11 cellular contexts compared by ENCODE assay signal in genomic region chr5:143064661-143065060, GRCh38.
DNase-seq lines count a peak whose midpoint lies in the region; ATAC-seq and TF ChIP-seq lines count a peak whose summit lies in the region.
"Had no signal": no experiment of that assay in that cellular context is flagged by ENCODE, and none has a peak within 500 bp of the region (broad histone marks: within the 10 kb centered on the region; RNA-seq: fewer than 3 reads in every experiment).

No MANE protein-coding gene starts in this region.

- no peaks in the 10 kb centered on the region for H3K9me3 Mint-ChIP-seq in nephron

- no peaks in the 10 kb centered on the region for H3K27me3 ChIP-seq in heart right ventricle
- no peaks in the 10 kb centered on the region for H3K27me3 ChIP-seq in dorsolateral prefrontal cortex
- no peaks in the 10 kb centered on the region for H3K27me3 ChIP-seq in vagina

- H3K4me1 ChIP-seq in heart right ventricle (peaks cover 9 to 78% (median 67%) of the 10 kb centered on the region in 9 donors), vagina (peaks cover 66% of the 10 kb centered on the region)

- H3K27ac ChIP-seq in heart right ventricle (peak overlapping the region; percentile 38 to 85 (median 76)), dorsolateral prefrontal cortex (peak overlapping the region in 58 of 59 donors; percentile 4 to 89 (median 73)), vagina (peak overlapping the region; percentile 61)

- H3K4me1 Mint-ChIP-seq in nephron = peaks cover 91% of the 10 kb centered on the region

- WGBS in heart right ventricle, 2 donors = 36 to 39% methylated on average over 2 of the region's 2 CpGs

- no peaks in the 10 kb centered on the region for H3K27me3 Mint-ChIP-seq in nephron (ENCODE audit: low read depth)
- H3K27me3 Mint-ChIP-seq: activated naive CD8-positive, alpha-beta T cell had no signal

- H3K4me3 Mint-ChIP-seq in nephron = peak overlapping the region in 1 of 3 experiments; percentile 32
- H3K4me3 Mint-ChIP-seq: activated naive CD8-positive, alpha-beta T cell had no signal

- H3K36me3 ChIP-seq in heart right ventricle = peaks cover 0 to 30% (median 3%) of the 10 kb centered on the region in 9 donors
- H3K36me3 ChIP-seq in vagina = no peaks in the 10 kb centered on the region

- intact Hi-C loops in heart right ventricle (cut with DNase I) (loop anchor here in 2 of 10 donors (5.0 to 10.0 kb wide), 4 partner anchors 57 to 140 kb away; no protein-coding TSS in a partner anchor), Right ventricle myocardium superior (cut with DNase I) (no loop called here), dorsolateral prefrontal cortex (cut with DNase I) (loop anchor here in 1 of 2 donors (5.0 kb wide), 1 partner anchor 338 kb away; the partner anchor contains the start of gene NR3C1), vagina (cut with DNase I) (loop anchor here (5.0 to 10.0 kb wide), 3 partner anchors 60 to 338 kb away; partner anchors contain the start of gene NR3C1)

- H3K4me3 ChIP-seq in heart right ventricle (peak overlapping the region in 3 of 10 donors; percentile 0 to 19 (median 14)), dorsolateral prefrontal cortex (peak overlapping the region in 2 of 59 donors; percentile 8), vagina (no peak overlapping the region)

- no peaks in the 10 kb centered on the region for H3K9me3 ChIP-seq in heart right ventricle
- H3K9me3 ChIP-seq in vagina = no peaks in the 10 kb centered on the region

- TF ChIP-seq POLR2A in vagina (IDR thresholded peaks at IDR 0.05) = no peak

- no peak for TF ChIP-seq CTCF in heart right ventricle (IDR thresholded peaks at IDR 0.05)
- TF ChIP-seq CTCF in dorsolateral prefrontal cortex (IDR thresholded peaks at IDR 0.05 in 54 of 56, conservative IDR thresholded peaks at IDR 0.05 in 2 of 56; ENCODE audit: low read depth in 1 of 56, partially characterized antibody in 56 of 56) = no peak
- no peak for TF ChIP-seq CTCF in nephron (IDR thresholded peaks at IDR 0.05; ENCODE audit: unreplicated experiment in 3 of 3)
- TF ChIP-seq CTCF in vagina (IDR thresholded peaks at IDR 0.05) = no peak

- ATAC-seq in heart right ventricle = peak in 1 of 8 donors; percentile 19
- ATAC-seq in Right ventricle myocardium superior (ENCODE audit: poor library complexity) = no peak
- ATAC-seq in HG03460 (IDR thresholded peaks at IDR 0.05; ENCODE audit: unreplicated experiment) = no peak

- H3K27ac Mint-ChIP-seq in nephron = peak overlapping the region; percentile 77 to 89 (median 87)
- H3K27ac Mint-ChIP-seq: activated naive CD8-positive, alpha-beta T cell had no signal

- DNase-seq in heart right ventricle (no peak), Right ventricle myocardium superior (no peak), dorsolateral prefrontal cortex (no peak), vagina (ENCODE audit: extremely low spot score in 2 of 2) (no peak), activated gamma-delta T cell (lab: John Stamatoyannopoulos, UW) (no peak)
- DNase-seq in stimulated activated CD4-positive, alpha-beta T cell treated with anti-CD3 and anti-CD28 coated beads, Interleukin-1b, Interleukin-23, amount 100 ng/mL, for 48 hours = no peak
- DNase-seq: activated CD4-positive, alpha-beta T cell treated with anti-CD3 and anti-CD28 coated beads, Interleukin-2, amount 50 U/mL, for 1 hour; occipital lobe had no signal

- no peaks in the 10 kb centered on the region for H3K36me3 Mint-ChIP-seq in nephron (ENCODE audit: low read depth)
